ENCODE assay signal across 1 cellular context in genomic region chr1:246035060-246035531, GRCh38.
TF ChIP-seq lines count a peak whose summit lies in the region.

No MANE protein-coding gene starts in this region.

TF ChIP-seq in K562, 482 proteins besides CTCF, POLR2A, EP300 and RAD21 (continued from another document):
- TF ChIP-seq, protein P1, sequence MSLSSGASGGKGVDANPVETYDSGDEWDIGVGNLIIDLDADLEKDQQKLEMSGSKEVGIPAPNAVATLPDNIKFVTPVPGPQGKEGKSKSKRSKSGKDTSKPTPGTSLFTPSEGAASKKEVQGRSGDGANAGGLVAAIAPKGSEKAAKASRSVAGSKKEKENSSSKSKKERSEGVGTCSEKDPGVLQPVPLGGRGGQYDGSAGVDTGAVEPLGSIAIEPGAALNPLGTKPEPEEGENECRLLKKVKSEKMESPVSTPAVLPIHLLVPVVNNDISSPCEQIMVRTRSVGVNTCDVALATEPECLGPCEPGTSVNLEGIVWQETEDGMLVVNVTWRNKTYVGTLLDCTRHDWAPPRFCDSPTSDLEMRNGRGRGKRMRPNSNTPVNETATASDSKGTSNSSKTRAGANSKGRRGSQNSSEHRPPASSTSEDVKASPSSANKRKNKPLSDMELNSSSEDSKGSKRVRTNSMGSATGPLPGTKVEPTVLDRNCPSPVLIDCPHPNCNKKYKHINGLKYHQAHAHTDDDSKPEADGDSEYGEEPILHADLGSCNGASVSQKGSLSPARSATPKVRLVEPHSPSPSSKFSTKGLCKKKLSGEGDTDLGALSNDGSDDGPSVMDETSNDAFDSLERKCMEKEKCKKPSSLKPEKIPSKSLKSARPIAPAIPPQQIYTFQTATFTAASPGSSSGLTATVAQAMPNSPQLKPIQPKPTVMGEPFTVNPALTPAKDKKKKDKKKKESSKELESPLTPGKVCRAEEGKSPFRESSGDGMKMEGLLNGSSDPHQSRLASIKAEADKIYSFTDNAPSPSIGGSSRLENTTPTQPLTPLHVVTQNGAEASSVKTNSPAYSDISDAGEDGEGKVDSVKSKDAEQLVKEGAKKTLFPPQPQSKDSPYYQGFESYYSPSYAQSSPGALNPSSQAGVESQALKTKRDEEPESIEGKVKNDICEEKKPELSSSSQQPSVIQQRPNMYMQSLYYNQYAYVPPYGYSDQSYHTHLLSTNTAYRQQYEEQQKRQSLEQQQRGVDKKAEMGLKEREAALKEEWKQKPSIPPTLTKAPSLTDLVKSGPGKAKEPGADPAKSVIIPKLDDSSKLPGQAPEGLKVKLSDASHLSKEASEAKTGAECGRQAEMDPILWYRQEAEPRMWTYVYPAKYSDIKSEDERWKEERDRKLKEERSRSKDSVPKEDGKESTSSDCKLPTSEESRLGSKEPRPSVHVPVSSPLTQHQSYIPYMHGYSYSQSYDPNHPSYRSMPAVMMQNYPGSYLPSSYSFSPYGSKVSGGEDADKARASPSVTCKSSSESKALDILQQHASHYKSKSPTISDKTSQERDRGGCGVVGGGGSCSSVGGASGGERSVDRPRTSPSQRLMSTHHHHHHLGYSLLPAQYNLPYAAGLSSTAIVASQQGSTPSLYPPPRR (CRISPR knock-in tag; IDR thresholded peaks at IDR 0.05; ENCODE audit: borderline replicate concordance), result no peak
- TF ChIP-seq ELF2 (CRISPR knock-in tag; IDR thresholded peaks at IDR 0.05) (no peak), ZNF263 (CRISPR knock-in tag; IDR thresholded peaks at IDR 0.05; ENCODE audit: borderline replicate concordance) (no peak), NR2C1 (IDR thresholded peaks at IDR 0.05) (no peak), NR2C1 (tag; IDR thresholded peaks at IDR 0.05) (0 out of 2 replicates have a peak, but pooled peaks have one; percentile 20), MED1 (CRISPR knock-in tag; IDR thresholded peaks at IDR 0.05; ENCODE audit: borderline replicate concordance) (no peak), TCFL5 (CRISPR knock-in tag; conservative IDR thresholded peaks at IDR 0.05) (no peak), STAT5B (CRISPR knock-in tag; IDR thresholded peaks at IDR 0.05) (no peak), SP2 (IDR thresholded peaks at IDR 0.05; ENCODE audit: extremely low read depth, low read depth, low read length, poor library complexity, severe bottlenecking) (no peak), NELFE (IDR thresholded peaks at IDR 0.05; ENCODE audit: insufficient read depth, insufficient read length) (no peak), MCM5 (IDR thresholded peaks at IDR 0.05; ENCODE audit: low read depth) (no peak), ZNF23 (CRISPR knock-in tag; IDR thresholded peaks at IDR 0.05) (no peak), NFIC (IDR thresholded peaks at IDR 0.05) (peak; percentile 91)
- TF ChIP-seq, protein P2, sequence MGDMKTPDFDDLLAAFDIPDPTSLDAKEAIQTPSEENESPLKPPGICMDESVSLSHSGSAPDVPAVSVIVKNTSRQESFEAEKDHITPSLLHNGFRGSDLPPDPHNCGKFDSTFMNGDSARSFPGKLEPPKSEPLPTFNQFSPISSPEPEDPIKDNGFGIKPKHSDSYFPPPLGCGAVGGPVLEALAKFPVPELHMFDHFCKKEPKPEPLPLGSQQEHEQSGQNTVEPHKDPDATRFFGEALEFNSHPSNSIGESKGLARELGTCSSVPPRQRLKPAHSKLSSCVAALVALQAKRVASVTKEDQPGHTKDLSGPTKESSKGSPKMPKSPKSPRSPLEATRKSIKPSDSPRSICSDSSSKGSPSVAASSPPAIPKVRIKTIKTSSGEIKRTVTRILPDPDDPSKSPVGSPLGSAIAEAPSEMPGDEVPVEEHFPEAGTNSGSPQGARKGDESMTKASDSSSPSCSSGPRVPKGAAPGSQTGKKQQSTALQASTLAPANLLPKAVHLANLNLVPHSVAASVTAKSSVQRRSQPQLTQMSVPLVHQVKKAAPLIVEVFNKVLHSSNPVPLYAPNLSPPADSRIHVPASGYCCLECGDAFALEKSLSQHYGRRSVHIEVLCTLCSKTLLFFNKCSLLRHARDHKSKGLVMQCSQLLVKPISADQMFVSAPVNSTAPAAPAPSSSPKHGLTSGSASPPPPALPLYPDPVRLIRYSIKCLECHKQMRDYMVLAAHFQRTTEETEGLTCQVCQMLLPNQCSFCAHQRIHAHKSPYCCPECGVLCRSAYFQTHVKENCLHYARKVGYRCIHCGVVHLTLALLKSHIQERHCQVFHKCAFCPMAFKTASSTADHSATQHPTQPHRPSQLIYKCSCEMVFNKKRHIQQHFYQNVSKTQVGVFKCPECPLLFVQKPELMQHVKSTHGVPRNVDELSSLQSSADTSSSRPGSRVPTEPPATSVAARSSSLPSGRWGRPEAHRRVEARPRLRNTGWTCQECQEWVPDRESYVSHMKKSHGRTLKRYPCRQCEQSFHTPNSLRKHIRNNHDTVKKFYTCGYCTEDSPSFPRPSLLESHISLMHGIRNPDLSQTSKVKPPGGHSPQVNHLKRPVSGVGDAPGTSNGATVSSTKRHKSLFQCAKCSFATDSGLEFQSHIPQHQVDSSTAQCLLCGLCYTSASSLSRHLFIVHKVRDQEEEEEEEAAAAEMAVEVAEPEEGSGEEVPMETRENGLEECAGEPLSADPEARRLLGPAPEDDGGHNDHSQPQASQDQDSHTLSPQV (IDR thresholded peaks at IDR 0.05), result 0 out of 2 replicates have a peak, but pooled peaks have one; percentile 42
- TF ChIP-seq, protein P3, sequence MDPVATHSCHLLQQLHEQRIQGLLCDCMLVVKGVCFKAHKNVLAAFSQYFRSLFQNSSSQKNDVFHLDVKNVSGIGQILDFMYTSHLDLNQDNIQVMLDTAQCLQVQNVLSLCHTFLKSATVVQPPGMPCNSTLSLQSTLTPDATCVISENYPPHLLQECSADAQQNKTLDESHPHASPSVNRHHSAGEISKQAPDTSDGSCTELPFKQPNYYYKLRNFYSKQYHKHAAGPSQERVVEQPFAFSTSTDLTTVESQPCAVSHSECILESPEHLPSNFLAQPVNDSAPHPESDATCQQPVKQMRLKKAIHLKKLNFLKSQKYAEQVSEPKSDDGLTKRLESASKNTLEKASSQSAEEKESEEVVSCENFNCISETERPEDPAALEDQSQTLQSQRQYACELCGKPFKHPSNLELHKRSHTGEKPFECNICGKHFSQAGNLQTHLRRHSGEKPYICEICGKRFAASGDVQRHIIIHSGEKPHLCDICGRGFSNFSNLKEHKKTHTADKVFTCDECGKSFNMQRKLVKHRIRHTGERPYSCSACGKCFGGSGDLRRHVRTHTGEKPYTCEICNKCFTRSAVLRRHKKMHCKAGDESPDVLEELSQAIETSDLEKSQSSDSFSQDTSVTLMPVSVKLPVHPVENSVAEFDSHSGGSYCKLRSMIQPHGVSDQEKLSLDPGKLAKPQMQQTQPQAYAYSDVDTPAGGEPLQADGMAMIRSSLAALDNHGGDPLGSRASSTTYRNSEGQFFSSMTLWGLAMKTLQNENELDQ (CRISPR knock-in tag; IDR thresholded peaks at IDR 0.05; ENCODE audit: borderline replicate concordance), result no peak
